ENCODE assay signal across 1 cellular context in the genomic region with DNA sequence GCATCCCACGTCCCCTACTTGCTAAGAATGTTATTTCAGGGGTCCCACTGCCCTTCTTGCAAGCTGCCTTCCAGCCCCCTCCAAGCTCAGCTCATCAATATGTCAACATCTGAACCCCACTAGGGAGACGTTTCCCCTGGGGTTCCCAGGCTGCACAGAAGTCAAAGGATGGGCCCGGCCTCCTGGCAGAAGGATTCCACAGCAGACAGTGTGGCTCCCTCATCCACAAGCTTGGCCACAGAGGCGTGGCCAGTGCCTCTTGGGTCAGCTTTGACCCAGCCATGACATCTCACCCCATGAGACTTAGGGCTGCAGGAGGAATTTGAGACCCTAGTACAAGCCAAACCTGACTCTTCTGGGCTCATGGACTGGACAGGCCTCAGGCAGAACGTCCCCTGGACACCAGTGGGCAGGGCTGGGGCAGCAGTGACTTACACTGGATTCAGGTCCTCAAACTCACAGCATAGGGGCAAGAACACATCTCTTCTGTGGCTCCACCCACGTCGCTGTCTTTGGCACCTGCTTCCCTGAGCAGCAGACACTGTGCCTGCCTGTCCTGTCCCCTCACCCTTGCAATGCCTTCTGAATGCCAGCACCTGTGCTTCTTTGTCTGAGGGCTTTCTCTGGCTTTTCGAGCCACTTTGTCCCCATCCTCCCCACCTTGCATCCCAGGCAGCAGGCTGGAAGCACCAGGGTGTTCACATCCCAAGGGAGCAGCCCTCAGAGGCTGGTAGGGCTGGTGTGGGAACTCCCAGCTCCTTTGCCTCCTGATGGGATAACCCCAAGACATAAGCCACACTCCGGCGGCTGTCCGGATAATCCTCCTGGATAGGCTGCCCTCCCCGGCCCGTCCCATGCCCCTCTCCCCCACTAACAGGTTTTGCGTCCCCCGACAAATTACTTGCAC.
TF ChIP-seq lines count a peak whose summit lies in the region.

No MANE protein-coding gene starts in this region.

TF ChIP-seq in H1, 55 proteins besides CTCF, POLR2A, EP300 and RAD21 (continued from another document):
- TF ChIP-seq EGR1 (IDR thresholded peaks at IDR 0.05; ENCODE audit: borderline replicate concordance, low read depth, low read length) (no peak), SRF (IDR thresholded peaks at IDR 0.05; ENCODE audit: low read depth, low read length) (no peak), SAP30 (IDR thresholded peaks at IDR 0.05; ENCODE audit: insufficient read depth, insufficient replicate concordance, low read length) (no peak), BACH1 (IDR thresholded peaks at IDR 0.05; ENCODE audit: low read length) (no peak), GABPA (IDR thresholded peaks at IDR 0.05; ENCODE audit: borderline replicate concordance, insufficient read depth, low read length) (no peak), NRF1 (IDR thresholded peaks at IDR 0.05; ENCODE audit: low read depth, low read length) (no peak)
TF ChIP-seq in H1: peak in this region for 0.
